25 cellular contexts compared by ENCODE assay signal in the genomic region with DNA sequence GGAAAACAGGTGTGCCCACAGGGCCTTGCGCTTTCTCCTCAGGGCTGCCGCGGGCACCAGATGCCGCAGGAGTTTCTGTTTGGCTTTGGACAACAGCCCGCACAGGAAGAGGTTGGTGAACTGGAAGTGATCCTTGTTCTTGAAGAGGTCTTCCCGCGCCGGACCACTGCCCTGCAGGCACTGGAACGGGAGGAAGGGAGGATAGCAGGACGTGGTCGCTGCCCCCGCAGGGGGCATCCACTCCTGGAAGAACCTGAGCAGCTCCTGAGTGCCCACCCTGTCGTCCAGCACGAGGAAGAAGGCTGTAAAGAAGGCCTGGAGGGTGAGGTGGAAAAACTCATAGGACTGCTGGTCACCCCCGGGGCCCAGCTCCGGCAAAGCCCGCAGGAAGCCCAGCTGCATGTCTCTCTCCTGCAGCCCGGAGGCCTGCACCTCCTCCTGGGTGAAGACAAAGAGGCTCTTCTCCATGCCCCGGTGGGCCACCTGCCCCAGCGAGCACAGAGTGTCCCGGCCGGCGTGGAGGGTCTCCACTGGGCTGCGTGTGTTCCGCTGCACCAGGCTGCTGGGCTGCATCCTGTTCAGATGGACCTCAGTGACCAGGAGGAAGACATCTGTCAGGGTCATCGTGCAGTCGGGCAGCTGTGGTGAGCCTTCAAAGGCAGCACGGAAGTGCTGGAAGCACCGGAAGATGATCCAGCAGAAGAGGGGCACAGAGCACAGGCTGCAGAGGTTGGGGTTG.
"Had no signal": no experiment of that assay in that cellular context is flagged by ENCODE, and none has a peak within 500 bp of the region (broad histone marks: within the 10 kb centered on the region; RNA-seq: fewer than 3 reads in every experiment).

No MANE protein-coding gene starts in this region.

- H3K27ac Mint-ChIP-seq: activated naive CD4-positive, alpha-beta T cell treated with anti-CD3 and anti-CD28 coated beads, Interleukin-2, amount 10 ng/mL, durations not matched to agents 7 days and 5 days; activated naive CD8-positive, alpha-beta T cell treated with anti-CD3 and anti-CD28 coated beads, Interleukin-2, amount 10 ng/mL, durations not matched to agents 7 days and 5 days; activated T-cell treated with anti-CD3 and anti-CD28 coated beads, Interleukin-2, amount 50 U/mL, for 24 hours; brain; natural killer cell treated with Interleukin-12 subunit alpha and Interleukin-12 subunit beta and Interleukin-15 and Interleukin-18, amount 100 ng/mL, for 72 hours; T-helper 1 cell treated with Interleukin-12 subunit alpha and Interleukin-12 subunit beta and Interleukin-4 antibody, amounts not matched to agents 30 μg/mL and 1 μg/mL, for 36 hours had no signal

- H3K27me3 Mint-ChIP-seq: activated naive CD4-positive, alpha-beta T cell treated with anti-CD3 and anti-CD28 coated beads, Interleukin-2, amount 10 ng/mL, durations not matched to agents 7 days and 5 days; activated naive CD8-positive, alpha-beta T cell treated with anti-CD3 and anti-CD28 coated beads, Interleukin-2, amount 10 ng/mL, durations not matched to agents 7 days and 5 days; activated T-cell treated with anti-CD3 and anti-CD28 coated beads, Interleukin-2, amount 50 U/mL, for 24 hours; brain; natural killer cell treated with Interleukin-12 subunit alpha and Interleukin-12 subunit beta and Interleukin-15 and Interleukin-18, amount 100 ng/mL, for 72 hours had no signal

- H3K9me3 ChIP-seq: ascending aorta, mucosa of descending colon, testis, transverse colon had no signal

- H3K36me3 ChIP-seq: WERI-Rb-1 had no signal

- H3K9me3 Mint-ChIP-seq: activated naive CD4-positive, alpha-beta T cell treated with anti-CD3 and anti-CD28 coated beads, Interleukin-2, amount 10 ng/mL, durations not matched to agents 7 days and 5 days; activated naive CD8-positive, alpha-beta T cell treated with anti-CD3 and anti-CD28 coated beads, Interleukin-2, amount 10 ng/mL, durations not matched to agents 7 days and 5 days; activated T-cell treated with anti-CD3 and anti-CD28 coated beads, Interleukin-2, amount 50 U/mL, for 24 hours; natural killer cell treated with Interleukin-12 subunit alpha and Interleukin-12 subunit beta and Interleukin-15 and Interleukin-18, amount 100 ng/mL, for 72 hours; T-helper 1 cell treated with Interleukin-12 subunit alpha and Interleukin-12 subunit beta and Interleukin-4 antibody, amounts not matched to agents 30 μg/mL and 1 μg/mL, for 36 hours had no signal

- H3K36me3 Mint-ChIP-seq: natural killer cell treated with Interleukin-12 subunit alpha and Interleukin-12 subunit beta and Interleukin-15 and Interleukin-18, amount 100 ng/mL, for 72 hours had no signal

- H3K27me3 ChIP-seq: ascending aorta, testis, transverse colon had no signal

- DNase-seq: activated CD4-positive, alpha-beta T cell treated with anti-CD3 and anti-CD28 coated beads for 48 hours; activated CD4-positive, alpha-beta T cell treated with anti-CD3 and anti-CD28 coated beads, Interleukin-2, amount 50 U/mL, for 48 hours; activated CD8-positive, alpha-beta memory T cell treated with anti-CD3 and anti-CD28 coated beads, Interleukin-2, amount 50 U/mL, for 48 hours; activated naive CD4-positive, alpha-beta T cell treated with anti-CD3 and anti-CD28 coated beads, Interleukin-2, amount 10 ng/mL, durations not matched to agents 7 days and 5 days; activated naive CD8-positive, alpha-beta T cell treated with anti-CD3 and anti-CD28 coated beads, Interleukin-2, amount 10 ng/mL, durations not matched to agents 7 days and 5 days; activated T-cell treated with anti-CD3 and anti-CD28 coated beads, Interleukin-2, amount 50 U/mL, for 24 hours; foreskin fibroblast; mucosa of descending colon; stimulated activated CD4-positive, alpha-beta T cell treated with anti-CD3 and anti-CD28 coated beads, Interleukin-12 subunit alpha, Interleukin-12 subunit beta, amount 100 ng/mL, for 4 hours; stimulated activated CD4-positive, alpha-beta T cell treated with anti-CD3 and anti-CD28 coated beads, Interleukin-4, amount 100 ng/mL, for 1 hour; stimulated activated naive CD8-positive, alpha-beta T cell treated with anti-CD3 and anti-CD28 coated beads, Interleukin-15, Interleukin-2, amounts not matched to agents 100 U/mL and 50 U/mL, for 24 hours; SW 1271; T-helper 9 cell; testis; transverse colon; WERI-Rb-1 had no signal

- H3K27ac ChIP-seq: ascending aorta, coronary artery, testis, transverse colon, WERI-Rb-1 had no signal

- H3K4me1 Mint-ChIP-seq: activated naive CD4-positive, alpha-beta T cell treated with anti-CD3 and anti-CD28 coated beads, Interleukin-2, amount 10 ng/mL, durations not matched to agents 7 days and 5 days; activated naive CD8-positive, alpha-beta T cell treated with anti-CD3 and anti-CD28 coated beads, Interleukin-2, amount 10 ng/mL, durations not matched to agents 7 days and 5 days; brain had no signal

- H3K4me3 Mint-ChIP-seq: activated naive CD4-positive, alpha-beta T cell treated with anti-CD3 and anti-CD28 coated beads, Interleukin-2, amount 10 ng/mL, durations not matched to agents 7 days and 5 days; activated naive CD8-positive, alpha-beta T cell treated with anti-CD3 and anti-CD28 coated beads, Interleukin-2, amount 10 ng/mL, durations not matched to agents 7 days and 5 days; activated T-cell treated with anti-CD3 and anti-CD28 coated beads, Interleukin-2, amount 50 U/mL, for 24 hours; brain; natural killer cell treated with Interleukin-12 subunit alpha and Interleukin-12 subunit beta and Interleukin-15 and Interleukin-18, amount 100 ng/mL, for 72 hours; T-helper 1 cell treated with Interleukin-12 subunit alpha and Interleukin-12 subunit beta and Interleukin-4 antibody, amounts not matched to agents 30 μg/mL and 1 μg/mL, for 36 hours had no signal

- H3K4me1 ChIP-seq: ascending aorta, testis, transverse colon had no signal

- H3K4me3 ChIP-seq: ascending aorta, coronary artery, lung, mucosa of descending colon, testis, transverse colon had no signal

- ATAC-seq: activated CD4-positive, CD25-positive, alpha-beta regulatory T cell treated with anti-CD3 and anti-CD28 coated beads, Interleukin-2, amount 50 U/mL, for 24 hours; esophagus mucosa; mucosa of descending colon; natural killer cell treated with Interleukin-12 subunit alpha and Interleukin-12 subunit beta and Interleukin-15 and Interleukin-18, amount 100 ng/mL, for 72 hours; right cardiac atrium; stimulated activated naive CD8-positive, alpha-beta T cell treated with anti-CD3 and anti-CD28 coated beads, Interleukin-15, Interleukin-2, amounts not matched to agents 100 U/mL and 50 U/mL, for 24 hours had no signal
